ENCODE assay signal across 27 cellular contexts in the genomic region with DNA sequence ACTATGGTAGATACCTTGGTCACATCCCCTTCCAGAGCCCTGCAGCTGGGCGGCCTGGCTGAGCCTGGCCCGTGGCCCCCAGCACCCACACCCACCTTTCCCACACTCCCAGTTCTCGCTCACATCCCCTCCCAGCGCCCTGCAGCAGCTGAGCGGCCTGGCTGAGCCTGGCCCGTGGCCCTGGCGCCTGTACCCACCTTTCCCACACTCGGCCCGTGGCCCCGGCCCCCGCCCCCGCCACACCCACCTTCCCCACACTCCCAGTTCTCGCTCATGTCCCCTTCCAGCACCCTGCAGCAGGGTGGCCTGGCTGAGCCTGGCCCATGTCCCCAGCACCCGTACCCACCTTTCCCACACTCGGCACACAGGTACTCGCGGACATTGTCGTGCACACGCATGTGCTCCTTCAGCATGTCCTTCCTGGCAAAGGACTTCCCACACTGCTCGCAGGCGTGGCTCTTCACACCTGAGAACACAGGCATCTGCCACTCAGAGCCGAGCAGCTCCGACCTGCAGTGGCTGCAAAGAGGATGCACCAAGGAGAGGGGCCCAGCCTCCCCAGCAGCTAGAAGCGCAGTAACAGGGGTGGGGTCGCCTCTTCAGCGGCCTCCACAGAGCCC. TPM values are rescaled to one million over a fixed set of nuclear protein-coding genes. Genes with fewer than 3 reads are reported as not detected.
"Had no signal": no experiment of that assay in that cellular context is flagged by ENCODE, and none has a peak within 500 bp of the region (broad histone marks: within the 10 kb centered on the region; RNA-seq: fewer than 3 reads in every experiment).

No MANE protein-coding gene starts in this region.

- H3K9me3 Mint-ChIP-seq: activated CD4-positive, alpha-beta T cell treated with anti-CD3 and anti-CD28 coated beads, Interleukin-2, amount 10 ng/mL, durations not matched to agents 7 days and 5 days; activated naive CD8-positive, alpha-beta T cell treated with anti-CD3 and anti-CD28 coated beads, Interleukin-2, amount 50 U/mL, for 24 hours; activated T-cell treated with anti-CD3 and anti-CD28 coated beads, Interleukin-2, amount 50 U/mL, for 72 hours; endodermal cell; naive thymus-derived CD4-positive, alpha-beta T cell; neural crest cell; type B pancreatic cell had no signal

- H3K27ac Mint-ChIP-seq: activated CD4-positive, alpha-beta T cell treated with anti-CD3 and anti-CD28 coated beads, Interleukin-2, amount 10 ng/mL, durations not matched to agents 7 days and 5 days; activated CD8-positive, alpha-beta memory T cell treated with anti-CD3 and anti-CD28 coated beads, Interleukin-2, amount 10 ng/mL, durations not matched to agents 7 days and 5 days; activated CD8-positive, alpha-beta T cell treated with anti-CD3 and anti-CD28 coated beads, Interleukin-2, amount 10 ng/mL, durations not matched to agents 7 days and 5 days; activated naive CD8-positive, alpha-beta T cell treated with anti-CD3 and anti-CD28 coated beads, Interleukin-2, amount 50 U/mL, for 24 hours; activated T-cell treated with anti-CD3 and anti-CD28 coated beads, Interleukin-2, amount 50 U/mL, for 72 hours; endodermal cell; naive thymus-derived CD4-positive, alpha-beta T cell; T-helper 17 cell; type B pancreatic cell had no signal

- H3K4me1 Mint-ChIP-seq: endodermal cell, T-helper 17 cell had no signal

- DNase-seq: activated CD4-positive, alpha-beta T cell treated with anti-CD3 and anti-CD28 coated beads, Interleukin-2, amount 10 ng/mL, durations not matched to agents 7 days and 5 days; activated CD4-positive, CD25-positive, alpha-beta regulatory T cell treated with anti-CD3 and anti-CD28 coated beads, Interleukin-2, amount 50 U/mL, for 72 hours; activated CD8-positive, alpha-beta memory T cell treated with anti-CD3 and anti-CD28 coated beads, Interleukin-2, amount 10 ng/mL, durations not matched to agents 7 days and 5 days; activated CD8-positive, alpha-beta T cell treated with anti-CD3 and anti-CD28 coated beads, Interleukin-2, amount 10 ng/mL, durations not matched to agents 7 days and 5 days; activated naive CD4-positive, alpha-beta T cell treated with anti-CD3 and anti-CD28 coated beads, Interleukin-2, amount 50 U/mL, for 16 hours; activated naive CD8-positive, alpha-beta T cell treated with anti-CD3 and anti-CD28 coated beads, Interleukin-2, amount 50 U/mL, for 24 hours; activated T-cell treated with anti-CD3 and anti-CD28 coated beads, Interleukin-2, amount 50 U/mL, for 72 hours; amygdala; central memory CD4-positive, alpha-beta T cell; endodermal cell; foreskin melanocyte; kidney glomerular epithelial cell; left ventricle myocardium superior; mammary epithelial cell; midbrain; naive thymus-derived CD4-positive, alpha-beta T cell; stimulated activated CD4-positive, alpha-beta T cell treated with anti-CD3 and anti-CD28 coated beads, Interleukin-2, amount 100 ng/mL, for 48 hours; stimulated activated naive CD4-positive, alpha-beta T cell treated with Interleukin-2 at 50 U/mL for 16 hours; T-helper 17 cell; T1000; testis; WERI-Rb-1 had no signal

- H3K27me3 Mint-ChIP-seq: activated CD4-positive, alpha-beta T cell treated with anti-CD3 and anti-CD28 coated beads, Interleukin-2, amount 10 ng/mL, durations not matched to agents 7 days and 5 days; activated CD8-positive, alpha-beta memory T cell treated with anti-CD3 and anti-CD28 coated beads, Interleukin-2, amount 10 ng/mL, durations not matched to agents 7 days and 5 days; activated naive CD8-positive, alpha-beta T cell treated with anti-CD3 and anti-CD28 coated beads, Interleukin-2, amount 50 U/mL, for 24 hours; naive thymus-derived CD4-positive, alpha-beta T cell; T-helper 17 cell; type B pancreatic cell had no signal

- H3K4me3 Mint-ChIP-seq: activated CD4-positive, alpha-beta T cell treated with anti-CD3 and anti-CD28 coated beads, Interleukin-2, amount 10 ng/mL, durations not matched to agents 7 days and 5 days; activated CD8-positive, alpha-beta memory T cell treated with anti-CD3 and anti-CD28 coated beads, Interleukin-2, amount 10 ng/mL, durations not matched to agents 7 days and 5 days; activated CD8-positive, alpha-beta T cell treated with anti-CD3 and anti-CD28 coated beads, Interleukin-2, amount 10 ng/mL, durations not matched to agents 7 days and 5 days; activated naive CD8-positive, alpha-beta T cell treated with anti-CD3 and anti-CD28 coated beads, Interleukin-2, amount 50 U/mL, for 24 hours; activated T-cell treated with anti-CD3 and anti-CD28 coated beads, Interleukin-2, amount 50 U/mL, for 72 hours; endodermal cell; naive thymus-derived CD4-positive, alpha-beta T cell; neural crest cell; T-helper 17 cell; type B pancreatic cell had no signal

- H3K4me3 ChIP-seq: testis, vagina had no signal

- H3K36me3 Mint-ChIP-seq: activated CD8-positive, alpha-beta memory T cell treated with anti-CD3 and anti-CD28 coated beads, Interleukin-2, amount 10 ng/mL, durations not matched to agents 7 days and 5 days had no signal

- H3K4me1 ChIP-seq: testis, vagina had no signal

- H3K27me3 ChIP-seq: testis, vagina had no signal

- H3K9me3 ChIP-seq: testis, vagina had no signal

- H3K27ac ChIP-seq: testis, vagina, WERI-Rb-1 had no signal

- ATAC-seq: activated CD8-positive, alpha-beta memory T cell treated with anti-CD3 and anti-CD28 coated beads, Interleukin-2, amount 10 ng/mL, durations not matched to agents 7 days and 5 days; activated CD8-positive, alpha-beta T cell treated with anti-CD3 and anti-CD28 coated beads, Interleukin-2, amount 10 ng/mL, durations not matched to agents 7 days and 5 days; activated naive CD8-positive, alpha-beta T cell treated with anti-CD3 and anti-CD28 coated beads, Interleukin-2, amount 50 U/mL, for 24 hours; activated T-cell treated with anti-CD3 and anti-CD28 coated beads, Interleukin-2, amount 50 U/mL, for 72 hours; esophagus mucosa; left ventricle myocardium superior; naive thymus-derived CD4-positive, alpha-beta T cell; right cardiac atrium; T-helper 17 cell had no signal

RNA-seq across cellular contexts. Expression of a gene that starts 52.5 kb away (rescaled TPM):
- total RNA-seq: activated CD8-positive, alpha-beta memory T cell treated with anti-CD3 and anti-CD28 coated beads, Interleukin-2, amount 10 ng/mL, durations not matched to agents 7 days and 5 days; activated CD8-positive, alpha-beta T cell treated with anti-CD3 and anti-CD28 coated beads, Interleukin-2, amount 10 ng/mL, durations not matched to agents 7 days and 5 days; neural crest cell had no signal
